Comparison of ENCODE assay signal across 25 cellular contexts in the genomic region with DNA sequence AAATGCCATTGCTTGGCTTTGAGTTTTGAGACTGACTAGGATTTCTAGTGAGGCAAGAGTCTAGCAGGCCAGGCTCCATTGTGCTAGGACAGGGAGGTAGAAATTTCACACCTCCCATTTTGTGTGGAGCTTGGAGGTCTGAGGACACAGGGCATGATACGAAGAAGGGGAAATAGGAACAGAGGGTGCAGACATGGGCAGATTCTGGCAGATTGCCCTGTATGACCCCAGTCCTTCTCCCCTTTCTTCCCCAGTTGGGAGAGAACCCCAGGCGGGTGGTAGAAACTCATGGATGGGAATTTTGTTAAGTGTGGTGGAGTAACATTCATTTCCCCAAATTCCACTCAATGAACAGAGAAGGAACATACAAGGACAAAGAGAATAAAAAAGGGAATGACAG. TPM values are rescaled to one million over a fixed set of nuclear protein-coding genes. Genes with fewer than 3 reads are reported as not detected.
DNase-seq lines count a peak whose midpoint lies in the region; ATAC-seq, FAIRE-seq and TF ChIP-seq lines count a peak whose summit lies in the region.
"Had no signal": no experiment of that assay in that cellular context is flagged by ENCODE, and none has a peak within 500 bp of the region (broad histone marks: within the 10 kb centered on the region; RNA-seq: fewer than 3 reads in every experiment).

No MANE protein-coding gene starts in this region.

- H3K79me2 ChIP-seq in parathyroid adenoma, result no peaks in the 10 kb centered on the region

- no peak overlapping the region for H2AK5ac ChIP-seq in neuronal stem cell (ENCODE audit: low read depth, low read length)

- H2BK5ac ChIP-seq in neuronal stem cell (ENCODE audit: low read length), result no peak overlapping the region

- no peak overlapping the region for H3K18ac ChIP-seq in neuronal stem cell (ENCODE audit: low read length)

- 89% methylated on average over 2 of the region's 2 CpGs for WGBS in right cardiac atrium
- 94% methylated on average over 2 of the region's 2 CpGs for WGBS in suprapubic skin
- WGBS in neuronal stem cell (ENCODE audit: extremely low coverage in 2 of 2, insufficient read length in 2 of 2, insufficient replicate concordance in 1 of 2), 2 donors, result no CpG with 5 or more reads among the region's 2 CpGs

- H3K9ac ChIP-seq in kidney (ENCODE audit: low read length in 2 of 2) (no peak overlapping the region), parathyroid adenoma (no peak overlapping the region), neuronal stem cell (ENCODE audit: low read depth, low read length, poor library complexity) (no peak overlapping the region)

- H3K4me2 ChIP-seq in parathyroid adenoma (ENCODE audit: low read length) (no peak overlapping the region), neuronal stem cell (ENCODE audit: insufficient read depth, low read length, poor library complexity, severe bottlenecking) (no peak overlapping the region)
- H3K4me2 ChIP-seq: A549 had no signal

- H3K23ac ChIP-seq in neuronal stem cell (ENCODE audit: low read depth, low read length, poor library complexity), result no peak overlapping the region

- H3K36me3 ChIP-seq in kidney (ENCODE audit: control insufficient read depth in 1 of 2, insufficient read depth in 2 of 2, low read length in 2 of 2), result no peaks in the 10 kb centered on the region
- no peaks in the 10 kb centered on the region for H3K36me3 ChIP-seq in parathyroid adenoma (ENCODE audit: control insufficient read depth, insufficient read depth, low read length)
- H3K36me3 ChIP-seq in upper lobe of right lung, result no peaks in the 10 kb centered on the region
- no peaks in the 10 kb centered on the region for H3K36me3 ChIP-seq in suprapubic skin
- no peaks in the 10 kb centered on the region for H3K36me3 ChIP-seq in neuronal stem cell (replicated peaks in 1 of 2; ENCODE audit: control insufficient read depth in 2 of 2, insufficient read depth in 2 of 2, low read length in 2 of 2)
- H3K36me3 ChIP-seq: BE2C had no signal

- no peaks in the 10 kb centered on the region for H3K27me3 ChIP-seq in right cardiac atrium (ENCODE audit: control insufficient read depth, insufficient read depth)
- no peaks in the 10 kb centered on the region for H3K27me3 ChIP-seq in parathyroid adenoma (ENCODE audit: control insufficient read depth, insufficient read depth, low read length)
- H3K27me3 ChIP-seq in upper lobe of right lung, result no peaks in the 10 kb centered on the region
- peaks cover 44% of the 10 kb centered on the region for H3K27me3 ChIP-seq in suprapubic skin
- peaks cover 0 to 5% (median 0%) of the 10 kb centered on the region in 3 experiments for H3K27me3 ChIP-seq in neuronal stem cell (ENCODE audit: control insufficient read depth in 3 of 3, insufficient read depth in 3 of 3, low read depth in 1 of 3, low read length in 3 of 3)

- intact Hi-C loops in right cardiac atrium (cut with DNase I), result no loop called here
- intact Hi-C loops in Right ventricle myocardium inferior (cut with DNase I), result loop anchor here (2.0 kb wide), 2 partner anchors 29 to 53 kb away; no protein-coding TSS in a partner anchor
- intact Hi-C loops in kidney (cut with DNase I), result no loop called here
- intact Hi-C loops in upper lobe of right lung (cut with DNase I), result no loop called here

- no peak for FAIRE-seq in kidney (lab: Jason Lieb, UNC)
- FAIRE-seq: A549, D721Med, G401.6, GM12891, H1, HepG2, HTR-8/SVneo had no signal

- H3K27ac ChIP-seq in right cardiac atrium (ENCODE audit: low read length) (peak overlapping the region; percentile 85), kidney (ENCODE audit: low read depth in 2 of 2, low read length in 2 of 2) (peak overlapping the region; percentile 24 to 69), parathyroid adenoma (peak overlapping the region; percentile 72), upper lobe of right lung (peak overlapping the region; percentile 68), suprapubic skin (no peak overlapping the region), neuronal stem cell (replicated peaks; ENCODE audit: low read length) (no peak overlapping the region)
- H3K27ac ChIP-seq: A549, C4-2B had no signal

- ATAC-seq in right cardiac atrium, result no peak
- no peak for ATAC-seq in Right ventricle myocardium inferior
- no peak for ATAC-seq in upper lobe of right lung
- ATAC-seq: A549, HepG2 had no signal

- H3K4me1 ChIP-seq in right cardiac atrium (ENCODE audit: control insufficient read depth, insufficient read depth, low read length), result peaks cover 2% of the 10 kb centered on the region
- no peaks in the 10 kb centered on the region for H3K4me1 ChIP-seq in kidney (ENCODE audit: control insufficient read depth in 1 of 2, insufficient read depth in 1 of 2, low read depth in 1 of 2, low read length in 2 of 2)
- no peaks in the 10 kb centered on the region for H3K4me1 ChIP-seq in parathyroid adenoma
- no peaks in the 10 kb centered on the region for H3K4me1 ChIP-seq in upper lobe of right lung
- H3K4me1 ChIP-seq in suprapubic skin, result no peaks in the 10 kb centered on the region
- H3K4me1 ChIP-seq in neuronal stem cell (ENCODE audit: control insufficient read depth in 2 of 2, insufficient read depth in 1 of 2, low read depth in 1 of 2, low read length in 2 of 2), result peaks cover 0 to 1% of the 10 kb centered on the region in 2 donors
- H3K4me1 ChIP-seq: A549, BE2C had no signal

- TF ChIP-seq POLR2A in suprapubic skin (IDR thresholded peaks at IDR 0.05), result no peak

- no peaks in the 10 kb centered on the region for H3K79me1 ChIP-seq in neuronal stem cell (ENCODE audit: low read depth, low read length)

- no peak overlapping the region for H3K14ac ChIP-seq in neuronal stem cell (ENCODE audit: low read length)

- H3K4me3 ChIP-seq in right cardiac atrium (ENCODE audit: low read length) (no peak overlapping the region), kidney (ENCODE audit: low read length in 2 of 2) (no peak overlapping the region), parathyroid adenoma (ENCODE audit: low read depth, low read length) (no peak overlapping the region), upper lobe of right lung (no peak overlapping the region), suprapubic skin (no peak overlapping the region), neuronal stem cell (ENCODE audit: low read length in 2 of 2) (no peak overlapping the region)
- H3K4me3 ChIP-seq: A549 had no signal

- no peak for TF ChIP-seq CTCF in kidney (IDR thresholded peaks at IDR 0.05; ENCODE audit: borderline replicate concordance, extremely low read depth, insufficient read depth)
- TF ChIP-seq CTCF in parathyroid adenoma (IDR thresholded peaks at IDR 0.05), result no peak
- TF ChIP-seq CTCF in upper lobe of right lung (IDR thresholded peaks at IDR 0.05), result no peak
- TF ChIP-seq CTCF in suprapubic skin (IDR thresholded peaks at IDR 0.05), result no peak

- H2BK12ac ChIP-seq in neuronal stem cell (ENCODE audit: low read length), result no peak overlapping the region

- H2AFZ ChIP-seq in parathyroid adenoma, result no peak overlapping the region
- no peak overlapping the region for H2AFZ ChIP-seq in neuronal stem cell (ENCODE audit: low read length)

- H2BK120ac ChIP-seq in neuronal stem cell (ENCODE audit: low read depth, low read length), result no peak overlapping the region

- DNase-seq in right cardiac atrium, result no peak
- DNase-seq in Right ventricle myocardium inferior (ENCODE audit: missing footprints), result no peak
- DNase-seq in kidney, result no peak
- DNase-seq in upper lobe of right lung, result no peak
- no peak for DNase-seq in NCI-H524 (lab: John Stamatoyannopoulos, UW)
- DNase-seq in suprapubic skin (ENCODE audit: low spot score in 2 of 2), result no peak
- no peak for DNase-seq in neuronal stem cell (ENCODE audit: low spot score)
- DNase-seq: BE2C; CD4-positive, alpha-beta memory T cell; COR-L47; DMS153; DMS79 treated with DMSO at 0.1 percent for 48 hours; EL; HCEC 1CT; HFFc6 had no signal

- no peak overlapping the region for H4K91ac ChIP-seq in neuronal stem cell (ENCODE audit: low read depth, low read length, poor library complexity)

- no peak overlapping the region for H2BK15ac ChIP-seq in neuronal stem cell (ENCODE audit: low read length)

- H3K9me3 ChIP-seq in right cardiac atrium (ENCODE audit: control insufficient read depth, low read length) (no peaks in the 10 kb centered on the region), kidney (ENCODE audit: control insufficient read depth in 1 of 2, low read length in 2 of 2) (no peaks in the 10 kb centered on the region), parathyroid adenoma (ENCODE audit: control insufficient read depth, low read length) (no peaks in the 10 kb centered on the region), upper lobe of right lung (no peaks in the 10 kb centered on the region), suprapubic skin (no peaks in the 10 kb centered on the region), neuronal stem cell (replicated peaks in 1 of 2; ENCODE audit: control insufficient read depth in 2 of 2, insufficient read depth in 1 of 2, low read depth in 1 of 2, low read length in 2 of 2) (no peaks in the 10 kb centered on the region)
- H3K9me3 ChIP-seq: A549, BE2C had no signal

- no peak overlapping the region for H4K8ac ChIP-seq in neuronal stem cell (ENCODE audit: low read depth, low read length)

- no peak overlapping the region for H3K4ac ChIP-seq in neuronal stem cell (ENCODE audit: low read length)

- TF ChIP-seq EP300 in suprapubic skin (IDR thresholded peaks at IDR 0.05), result no peak

RNA-seq across cellular contexts. Expression of gene RAMP3, which starts 54.4 kb away (rescaled TPM):
- 10 to 100 TPM; 22.2 to 45.5 (median 32.4) TPM for total RNA-seq in right cardiac atrium
- 58.4 TPM for polyA plus RNA-seq in right cardiac atrium
- 33.8 TPM for total RNA-seq in Right ventricle myocardium inferior
- 82.6 TPM for total RNA-seq in kidney
- 168 TPM for polyA plus RNA-seq in kidney (ENCODE audit: insufficient read depth, low read depth, low replicate concordance)
- total RNA-seq in upper lobe of right lung, result 255 TPM
- total RNA-seq in suprapubic skin, result 10 to 100 TPM; 14.4 to 62.9 (median 33.6) TPM
- 0.15 TPM for polyA plus RNA-seq in neuronal stem cell (2013, experiment 1 of 2)
- polyA plus RNA-seq in neuronal stem cell (2013, experiment 2 of 2), result 0.18 TPM
- total RNA-seq: CD4-positive, alpha-beta memory T cell; HepG2; HFFc6 had no signal
- polyA plus RNA-seq: A549, AG04450, HepG2 had no signal

Comparison
In these comparisons a context has a peak if more than half of its experiments do, and no peak if none do; other contexts are left out.
1. H3K27ac ChIP-seq: peak in right cardiac atrium (single experiment), kidney (2 of 2), parathyroid adenoma (single experiment) and upper lobe of right lung (single experiment); none in suprapubic skin (single experiment) and neuronal stem cell (single experiment).